9 cellular contexts compared by ENCODE assay signal in the genomic region with DNA sequence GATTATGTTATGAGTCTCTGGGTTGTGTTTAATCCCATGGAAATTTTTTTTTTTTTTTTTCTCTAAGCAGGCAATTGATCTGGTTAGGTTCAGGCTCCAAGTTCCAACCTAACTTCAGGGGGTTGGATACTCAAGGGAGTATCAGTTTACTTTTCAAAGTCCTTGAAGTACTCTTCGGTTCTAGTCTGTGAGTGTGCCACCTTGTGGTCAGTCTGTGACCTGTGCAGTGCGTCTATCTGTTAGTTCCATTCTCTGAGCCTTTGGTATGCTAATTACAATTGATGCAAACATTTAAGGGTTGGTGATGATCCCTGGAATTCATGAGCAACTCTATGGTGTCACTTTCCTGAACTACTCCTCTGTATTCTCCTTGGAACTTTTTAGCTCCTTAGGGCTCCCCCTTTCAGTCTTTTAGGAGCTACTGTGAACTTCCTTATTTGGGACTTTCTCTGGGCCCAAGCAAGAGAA.
A peak's percentile ranks its signal among the peaks of the same experiment; 100 is the strongest.
DNase-seq lines count a peak whose midpoint lies in the region; ATAC-seq, FAIRE-seq and TF ChIP-seq lines count a peak whose summit lies in the region.
"Had no signal": no experiment of that assay in that cellular context is flagged by ENCODE, and none has a peak within 500 bp of the region (broad histone marks: within the 10 kb centered on the region; RNA-seq: fewer than 3 reads in every experiment).

No MANE protein-coding gene starts in this region.

- H4K20me1 ChIP-seq in HCT116 (ENCODE audit: insufficient read depth) = no peaks in the 10 kb centered on the region

- no peak for TF ChIP-seq POLR2A in HCT116 (IDR thresholded peaks at IDR 0.05; ENCODE audit: borderline replicate concordance, extremely low read depth, insufficient read depth, insufficient read length)
- no peak for TF ChIP-seq POLR2A in Peyer's patch (IDR thresholded peaks at IDR 0.05)

- no TSS peak for BruUV-seq in HCT116 (replicated peaks; lab: Mats Ljungman, UMichigan)

- peak; percentile 28 for TF ChIP-seq CTCF in GM10248 (IDR thresholded peaks at IDR 0.05; ENCODE audit: control extremely low read depth, extremely low read depth, low read depth, missing control alignments)
- TF ChIP-seq CTCF in HCT116 (IDR thresholded peaks at IDR 0.05 in 2 of 3, conservative IDR thresholded peaks at IDR 0.05 in 1 of 3; ENCODE audit: borderline replicate concordance in 1 of 3, insufficient read depth in 1 of 3, low read depth in 2 of 3, low read length in 2 of 3) = peak; percentile 43 to 84 (median 78); a peak in 5 of 6 replicates
- peak in 4 of 6 experiments; percentile 34 to 67 (median 59) for TF ChIP-seq CTCF in Peyer's patch (IDR thresholded peaks at IDR 0.05)

- H3K27ac Mint-ChIP-seq in immature natural killer cell = no peak overlapping the region

- RAD21 ChIA-PET in HCT116 (lab: Charles Lee; ENCODE audit: low non-redundant PET in 1 of 2, low total read pairs in 2 of 2, uncharacterized antibody in 2 of 2, unreplicated experiment in 2 of 2) = interaction anchor here in 1 of 2 experiments (0.5 kb wide), 1 partner anchor 261 kb away, joined by 3 read pairs; no protein-coding TSS in a partner anchor

- intact Hi-C loops in HCT116 (cut with micrococcal nuclease) = loop anchor here (5.0 kb wide), 3 partner anchors 338 to 1373 kb away; no protein-coding TSS in a partner anchor

- no peaks in the 10 kb centered on the region for H3K9me2 ChIP-seq in HCT116 (ENCODE audit: insufficient read depth)

- H3K4me2 ChIP-seq in HCT116 (ENCODE audit: low read length) = no peak overlapping the region

- H3K36me3 ChIP-seq in HCT116 (ENCODE audit: control insufficient read depth in 1 of 2, insufficient read depth in 2 of 2, low read length in 2 of 2) = no peaks in the 10 kb centered on the region
- no peaks in the 10 kb centered on the region for H3K36me3 ChIP-seq in Peyer's patch

- POLR2A ChIA-PET in GM10248 (lab: Yijun Ruan, JAX) = no interaction called here
- POLR2A ChIA-PET in HCT116 (lab: Charles Lee) = no interaction called here

- H3K9me3 ChIP-seq in HCT116 (ENCODE audit: control insufficient read depth in 1 of 2, insufficient read depth in 1 of 2, low read depth in 1 of 2, low read length in 2 of 2) (no peaks in the 10 kb centered on the region), Peyer's patch (no peaks in the 10 kb centered on the region)

- H3K4me3 ChIP-seq in HCT116 (replicated peaks in 1 of 2; ENCODE audit: low read depth in 1 of 2, low read length in 2 of 2) = no peak overlapping the region
- no peak overlapping the region for H3K4me3 ChIP-seq in Peyer's patch

- H3K36me3 Mint-ChIP-seq in immature natural killer cell = no peaks in the 10 kb centered on the region

- peaks cover 0 to 3% (median 0%) of the 10 kb centered on the region in 3 donors for H3K27me3 Mint-ChIP-seq in immature natural killer cell (ENCODE audit: low read depth in 3 of 3)

- TF ChIP-seq RAD21 in HCT116 (IDR thresholded peaks at IDR 0.05; ENCODE audit: low read depth) = peak; percentile 65

- peak; percentile 95 for ATAC-seq in HCT116
- ATAC-seq in HG02678 (IDR thresholded peaks at IDR 0.05; ENCODE audit: unreplicated experiment) = no peak

- peaks cover 0 to 4% (median 0%) of the 10 kb centered on the region in 6 donors for H3K9me3 Mint-ChIP-seq in immature natural killer cell

- H3K4me3 Mint-ChIP-seq in immature natural killer cell = no peak overlapping the region

- DNase-seq in GM10248 (ENCODE audit: extremely low spot score) (no peak), HCT116 (ENCODE audit: low read depth, low spot score) (peak; percentile 27), Peyer's patch (peak in 1 of 3 donors; percentile 74), fibroblast of the conjunctiva (ENCODE audit: low read depth) (peak; percentile 39), stromal cell of bone marrow (ENCODE audit: low read depth) (peak; percentile 70), urothelium cell line (ENCODE audit: low spot score) (no peak), immature natural killer cell (no peak)

- H3K9ac ChIP-seq in HCT116 (ENCODE audit: low read length) = no peak overlapping the region

- no peaks in the 10 kb centered on the region for H3K79me2 ChIP-seq in HCT116 (ENCODE audit: insufficient read depth, low read length)

- FAIRE-seq in urothelium cell line (lab: Jason Lieb, UNC) = no peak
- FAIRE-seq: TTC549 had no signal

- H2AFZ ChIP-seq in HCT116 (ENCODE audit: low read depth, low read length, poor library complexity, severe bottlenecking) = no peak overlapping the region

- no peaks in the 10 kb centered on the region for H3K27me3 ChIP-seq in HCT116 (ENCODE audit: insufficient read depth, low read length)
- H3K27me3 ChIP-seq in Peyer's patch = no peaks in the 10 kb centered on the region

- H3K27ac ChIP-seq in HCT116 (ENCODE audit: low read depth, low read length) = no peak overlapping the region
- no peak overlapping the region for H3K27ac ChIP-seq in Peyer's patch

- peaks cover 5 to 7% of the 10 kb centered on the region in 2 donors for H3K4me1 Mint-ChIP-seq in immature natural killer cell

- H3K4me1 ChIP-seq in HCT116 (ENCODE audit: control insufficient read depth in 1 of 2, insufficient read depth in 2 of 2, low read length in 2 of 2) (no peaks in the 10 kb centered on the region), Peyer's patch (no peaks in the 10 kb centered on the region)

- CTCF ChIA-PET in GM10248 (lab: Yijun Ruan, JAX) (interaction anchor here (1.0 kb wide), 2 partner anchors 46 to 258 kb away, joined by 3 read pairs; no protein-coding TSS in a partner anchor), HCT116 (lab: Charles Lee) (no interaction called here)

TF ChIP-seq in HCT116, 20 proteins besides CTCF, POLR2A, EP300 and RAD21:
- TF ChIP-seq CEBPB (IDR thresholded peaks at IDR 0.05; ENCODE audit: low read depth) = no peak

Comparison
In these comparisons a context has a peak if more than half of its experiments do, and no peak if none do; other contexts are left out.
1. DNase-seq: peak in HCT116 (single experiment), fibroblast of the conjunctiva (single experiment) and stromal cell of bone marrow (single experiment); none in GM10248 (single experiment), urothelium cell line (single experiment) and immature natural killer cell (0 of 3).
2. CTCF ChIP-seq: peak in every context shown above with its lines; median percentile 78 in HCT116; 59 in Peyer's patch; 28 in GM10248.